ENCODE assay signal across 1 cellular context in genomic region chr2:240567872-240568677, GRCh38.
TF ChIP-seq lines count a peak whose summit lies in the region.

TSS of gene RNPEPL1 (plus strand) at chr2:240568484. CDS start at chr2:240568587, 103 bp downstream.

TF ChIP-seq in HepG2, 621 proteins besides CTCF, POLR2A, EP300 and RAD21 (continued from another document and continues in another):
- TF ChIP-seq, protein P1, sequence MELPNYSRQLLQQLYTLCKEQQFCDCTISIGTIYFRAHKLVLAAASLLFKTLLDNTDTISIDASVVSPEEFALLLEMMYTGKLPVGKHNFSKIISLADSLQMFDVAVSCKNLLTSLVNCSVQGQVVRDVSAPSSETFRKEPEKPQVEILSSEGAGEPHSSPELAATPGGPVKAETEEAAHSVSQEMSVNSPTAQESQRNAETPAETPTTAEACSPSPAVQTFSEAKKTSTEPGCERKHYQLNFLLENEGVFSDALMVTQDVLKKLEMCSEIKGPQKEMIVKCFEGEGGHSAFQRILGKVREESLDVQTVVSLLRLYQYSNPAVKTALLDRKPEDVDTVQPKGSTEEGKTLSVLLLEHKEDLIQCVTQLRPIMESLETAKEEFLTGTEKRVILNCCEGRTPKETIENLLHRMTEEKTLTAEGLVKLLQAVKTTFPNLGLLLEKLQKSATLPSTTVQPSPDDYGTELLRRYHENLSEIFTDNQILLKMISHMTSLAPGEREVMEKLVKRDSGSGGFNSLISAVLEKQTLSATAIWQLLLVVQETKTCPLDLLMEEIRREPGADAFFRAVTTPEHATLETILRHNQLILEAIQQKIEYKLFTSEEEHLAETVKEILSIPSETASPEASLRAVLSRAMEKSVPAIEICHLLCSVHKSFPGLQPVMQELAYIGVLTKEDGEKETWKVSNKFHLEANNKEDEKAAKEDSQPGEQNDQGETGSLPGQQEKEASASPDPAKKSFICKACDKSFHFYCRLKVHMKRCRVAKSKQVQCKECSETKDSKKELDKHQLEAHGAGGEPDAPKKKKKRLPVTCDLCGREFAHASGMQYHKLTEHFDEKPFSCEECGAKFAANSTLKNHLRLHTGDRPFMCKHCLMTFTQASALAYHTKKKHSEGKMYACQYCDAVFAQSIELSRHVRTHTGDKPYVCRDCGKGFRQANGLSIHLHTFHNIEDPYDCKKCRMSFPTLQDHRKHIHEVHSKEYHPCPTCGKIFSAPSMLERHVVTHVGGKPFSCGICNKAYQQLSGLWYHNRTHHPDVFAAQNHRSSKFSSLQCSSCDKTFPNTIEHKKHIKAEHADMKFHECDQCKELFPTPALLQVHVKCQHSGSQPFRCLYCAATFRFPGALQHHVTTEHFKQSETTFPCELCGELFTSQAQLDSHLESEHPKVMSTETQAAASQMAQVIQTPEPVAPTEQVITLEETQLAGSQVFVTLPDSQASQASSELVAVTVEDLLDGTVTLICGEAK (IDR thresholded peaks at IDR 0.05) = no peak
- TF ChIP-seq, protein P1 (CRISPR knock-in tag; IDR thresholded peaks at IDR 0.05) = 0 out of 2 replicates have a peak, but pooled peaks have one; percentile 25
- no peak; the same call in 1 of the 2 replicates for TF ChIP-seq ZNF670 (CRISPR knock-in tag; IDR thresholded peaks at IDR 0.05; ENCODE audit: borderline replicate concordance)
- no peak for TF ChIP-seq BCL3 (CRISPR knock-in tag; IDR thresholded peaks at IDR 0.05)
- no peak for TF ChIP-seq ZNF782 (CRISPR knock-in tag; IDR thresholded peaks at IDR 0.05; ENCODE audit: borderline replicate concordance)
- TF ChIP-seq, protein P2, sequence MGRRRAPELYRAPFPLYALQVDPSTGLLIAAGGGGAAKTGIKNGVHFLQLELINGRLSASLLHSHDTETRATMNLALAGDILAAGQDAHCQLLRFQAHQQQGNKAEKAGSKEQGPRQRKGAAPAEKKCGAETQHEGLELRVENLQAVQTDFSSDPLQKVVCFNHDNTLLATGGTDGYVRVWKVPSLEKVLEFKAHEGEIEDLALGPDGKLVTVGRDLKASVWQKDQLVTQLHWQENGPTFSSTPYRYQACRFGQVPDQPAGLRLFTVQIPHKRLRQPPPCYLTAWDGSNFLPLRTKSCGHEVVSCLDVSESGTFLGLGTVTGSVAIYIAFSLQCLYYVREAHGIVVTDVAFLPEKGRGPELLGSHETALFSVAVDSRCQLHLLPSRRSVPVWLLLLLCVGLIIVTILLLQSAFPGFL (CRISPR knock-in tag; IDR thresholded peaks at IDR 0.05) = no peak
- 0 out of 2 replicates have a peak, but pooled peaks have one; percentile 22 for TF ChIP-seq ZFP91 (CRISPR knock-in tag; IDR thresholded peaks at IDR 0.05; ENCODE audit: borderline replicate concordance)
- no peak for TF ChIP-seq SMC3 (IDR thresholded peaks at IDR 0.05; ENCODE audit: low read length)
- TF ChIP-seq ZBTB38 (CRISPR knock-in tag; IDR thresholded peaks at IDR 0.05) = no peak
- TF ChIP-seq ZNF558 (CRISPR knock-in tag; IDR thresholded peaks at IDR 0.05; ENCODE audit: borderline replicate concordance) = no peak
- no peak for TF ChIP-seq ZNF496 (CRISPR knock-in tag; IDR thresholded peaks at IDR 0.05; ENCODE audit: insufficient replicate concordance)
- no peak for TF ChIP-seq ZNF431 (CRISPR knock-in tag; IDR thresholded peaks at IDR 0.05; ENCODE audit: borderline replicate concordance, low read depth)
- peak; percentile 33 for TF ChIP-seq ZNF407 (CRISPR knock-in tag; IDR thresholded peaks at IDR 0.05; ENCODE audit: not compliant biosample characterization)
- TF ChIP-seq NBN (conservative IDR thresholded peaks at IDR 0.05) = no peak
- TF ChIP-seq ZNF724P (CRISPR knock-in tag; IDR thresholded peaks at IDR 0.05; ENCODE audit: borderline replicate concordance) = no peak; the same call in 1 of the 2 replicates
- TF ChIP-seq, protein P3, sequence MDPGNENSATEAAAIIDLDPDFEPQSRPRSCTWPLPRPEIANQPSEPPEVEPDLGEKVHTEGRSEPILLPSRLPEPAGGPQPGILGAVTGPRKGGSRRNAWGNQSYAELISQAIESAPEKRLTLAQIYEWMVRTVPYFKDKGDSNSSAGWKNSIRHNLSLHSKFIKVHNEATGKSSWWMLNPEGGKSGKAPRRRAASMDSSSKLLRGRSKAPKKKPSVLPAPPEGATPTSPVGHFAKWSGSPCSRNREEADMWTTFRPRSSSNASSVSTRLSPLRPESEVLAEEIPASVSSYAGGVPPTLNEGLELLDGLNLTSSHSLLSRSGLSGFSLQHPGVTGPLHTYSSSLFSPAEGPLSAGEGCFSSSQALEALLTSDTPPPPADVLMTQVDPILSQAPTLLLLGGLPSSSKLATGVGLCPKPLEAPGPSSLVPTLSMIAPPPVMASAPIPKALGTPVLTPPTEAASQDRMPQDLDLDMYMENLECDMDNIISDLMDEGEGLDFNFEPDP (CRISPR knock-in tag; conservative IDR thresholded peaks at IDR 0.05) = no peak
- no peak for TF ChIP-seq GABPA (IDR thresholded peaks at IDR 0.05; ENCODE audit: low read depth, low read length)
- no peak for TF ChIP-seq GABPA (CRISPR knock-in tag; IDR thresholded peaks at IDR 0.05; ENCODE audit: low read depth)
- no peak for TF ChIP-seq ZFP62 (CRISPR knock-in tag; IDR thresholded peaks at IDR 0.05)
- no peak for TF ChIP-seq ZFP36 (IDR thresholded peaks at IDR 0.05; ENCODE audit: borderline replicate concordance, low read depth, low read length, partially characterized antibody)
- no peak for TF ChIP-seq ZKSCAN5 (CRISPR knock-in tag; IDR thresholded peaks at IDR 0.05)
- no peak for TF ChIP-seq IRF2 (CRISPR knock-in tag; IDR thresholded peaks at IDR 0.05)
- no peak for TF ChIP-seq NPAS2 (CRISPR knock-in tag; IDR thresholded peaks at IDR 0.05; ENCODE audit: borderline replicate concordance)
- 0 out of 2 replicates have a peak, but pooled peaks have one; percentile 7 for TF ChIP-seq ZNF331 (CRISPR knock-in tag; IDR thresholded peaks at IDR 0.05)
- peak; percentile 66; the same call in 1 of the 2 replicates for TF ChIP-seq ZFX (CRISPR knock-in tag; IDR thresholded peaks at IDR 0.05; ENCODE audit: low read depth)
- TF ChIP-seq SP2 (CRISPR knock-in tag; IDR thresholded peaks at IDR 0.05) = no peak; the same call in 1 of the 2 replicates
- TF ChIP-seq, protein P4, sequence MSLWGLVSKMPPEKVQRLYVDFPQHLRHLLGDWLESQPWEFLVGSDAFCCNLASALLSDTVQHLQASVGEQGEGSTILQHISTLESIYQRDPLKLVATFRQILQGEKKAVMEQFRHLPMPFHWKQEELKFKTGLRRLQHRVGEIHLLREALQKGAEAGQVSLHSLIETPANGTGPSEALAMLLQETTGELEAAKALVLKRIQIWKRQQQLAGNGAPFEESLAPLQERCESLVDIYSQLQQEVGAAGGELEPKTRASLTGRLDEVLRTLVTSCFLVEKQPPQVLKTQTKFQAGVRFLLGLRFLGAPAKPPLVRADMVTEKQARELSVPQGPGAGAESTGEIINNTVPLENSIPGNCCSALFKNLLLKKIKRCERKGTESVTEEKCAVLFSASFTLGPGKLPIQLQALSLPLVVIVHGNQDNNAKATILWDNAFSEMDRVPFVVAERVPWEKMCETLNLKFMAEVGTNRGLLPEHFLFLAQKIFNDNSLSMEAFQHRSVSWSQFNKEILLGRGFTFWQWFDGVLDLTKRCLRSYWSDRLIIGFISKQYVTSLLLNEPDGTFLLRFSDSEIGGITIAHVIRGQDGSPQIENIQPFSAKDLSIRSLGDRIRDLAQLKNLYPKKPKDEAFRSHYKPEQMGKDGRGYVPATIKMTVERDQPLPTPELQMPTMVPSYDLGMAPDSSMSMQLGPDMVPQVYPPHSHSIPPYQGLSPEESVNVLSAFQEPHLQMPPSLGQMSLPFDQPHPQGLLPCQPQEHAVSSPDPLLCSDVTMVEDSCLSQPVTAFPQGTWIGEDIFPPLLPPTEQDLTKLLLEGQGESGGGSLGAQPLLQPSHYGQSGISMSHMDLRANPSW (CRISPR knock-in tag; IDR thresholded peaks at IDR 0.05; ENCODE audit: borderline replicate concordance) = peak; percentile 25; the same call in 1 of the 2 replicates
- TF ChIP-seq REPIN1 (CRISPR knock-in tag; IDR thresholded peaks at IDR 0.05; ENCODE audit: borderline replicate concordance, low read depth) = no peak
